ENCODE assay signal across 8 cellular contexts in genomic region chr18:62324917-62325805, GRCh38. TPM values are rescaled to one million over a fixed set of nuclear protein-coding genes. Genes with fewer than 3 reads are reported as not detected.
DNase-seq lines count a peak whose midpoint lies in the region; ATAC-seq and TF ChIP-seq lines count a peak whose summit lies in the region.

Gene TNFRSF11A (plus strand): TSS chr18:62325310. CDS start chr18:62325353, 43 bp downstream.

- no peak for TF ChIP-seq POLR2A in adrenal gland (IDR thresholded peaks at IDR 0.05)

- no peaks in the 10 kb centered on the region for H3F3A ChIP-seq in SU-DHL-6 (ENCODE audit: insufficient read depth)

- H3K27me3 ChIP-seq in SU-DHL-6 (ENCODE audit: low read length) (no peaks in the 10 kb centered on the region), adrenal gland (peaks cover 43% of the 10 kb centered on the region), iPS-20b (ENCODE audit: insufficient read depth, low read length) (peaks cover 80% of the 10 kb centered on the region)

- H3K4me1 ChIP-seq in adrenal gland (replicated peaks in 1 of 2), result peaks cover 9 to 19% of the 10 kb centered on the region in 2 donors
- H3K4me1 ChIP-seq in iPS-20b (ENCODE audit: insufficient read depth, low read length), result peaks cover 48% of the 10 kb centered on the region

- no peak within 1 kb of the TSS for H3K27ac ChIP-seq in SU-DHL-6 (ENCODE audit: low read depth, low read length)
- no peak within 1 kb of the TSS for H3K27ac ChIP-seq in adrenal gland
- H3K27ac ChIP-seq in iPS-20b (ENCODE audit: low read length), result no peak within 1 kb of the TSS

- H3K4me3 ChIP-seq in SU-DHL-6 (ENCODE audit: insufficient read depth, low read length, poor library complexity, severe bottlenecking), result peak within 1 kb of the TSS; percentile 4
- H3K4me3 ChIP-seq in adrenal gland, result peak within 1 kb of the TSS in 2 of 4 donors; percentile 10 to 62
- peak within 1 kb of the TSS; percentile 87 for H3K4me3 ChIP-seq in iPS-20b (ENCODE audit: low read length)

- H2AFZ ChIP-seq in SU-DHL-6 (ENCODE audit: low read depth, low read length, severe bottlenecking), result no peak within 1 kb of the TSS

- intact Hi-C loops in adrenal gland (cut with DNase I), result loop anchor here in 1 of 2 donors (10.0 kb wide), 1 partner anchor 260 kb away; no protein-coding TSS in a partner anchor

- H3K9me3 ChIP-seq in SU-DHL-6 (ENCODE audit: insufficient read depth, low read length), result no peaks in the 10 kb centered on the region
- no peaks in the 10 kb centered on the region for H3K9me3 ChIP-seq in adrenal gland (replicated peaks in 1 of 3)
- no peaks in the 10 kb centered on the region for H3K9me3 ChIP-seq in iPS-20b (ENCODE audit: insufficient read depth, low read depth, low read length)

- no peaks in the 10 kb centered on the region for H4K20me1 ChIP-seq in SU-DHL-6 (ENCODE audit: low read depth, low read length)

- ATAC-seq in GM19455 (IDR thresholded peaks at IDR 0.05; ENCODE audit: unreplicated experiment), result peak; percentile 68
- ATAC-seq in HG03565 (IDR thresholded peaks at IDR 0.05; ENCODE audit: unreplicated experiment), result peak; percentile 42

- H3K9me2 ChIP-seq in SU-DHL-6 (replicated peaks; ENCODE audit: insufficient read depth, low read length), result no peaks in the 10 kb centered on the region

- H3K36me3 ChIP-seq in SU-DHL-6 (ENCODE audit: low read length) (no peaks in the 10 kb centered on the region), adrenal gland (replicated peaks in 1 of 2) (no peaks in the 10 kb centered on the region), iPS-20b (ENCODE audit: insufficient read depth, low read depth, low read length) (no peaks in the 10 kb centered on the region)

- H3K4me2 ChIP-seq in SU-DHL-6 (ENCODE audit: low read depth, low read length, poor library complexity, severe bottlenecking), result peak within 1 kb of the TSS; percentile 30

- no peaks in the 10 kb centered on the region for H3K79me2 ChIP-seq in SU-DHL-6 (ENCODE audit: insufficient read depth, low read length)

- TF ChIP-seq CTCF in SU-DHL-6 (IDR thresholded peaks at IDR 0.05; ENCODE audit: insufficient read depth, low read length, poor library complexity, severe bottlenecking) (no peak), adrenal gland (IDR thresholded peaks at IDR 0.05) (peak in 2 of 6 experiments; percentile 25 to 30)

- H3K9ac ChIP-seq in SU-DHL-6 (ENCODE audit: low read length) (no peak within 1 kb of the TSS), iPS-20b (ENCODE audit: low read depth, low read length) (peak within 1 kb of the TSS; percentile 74; the same call in 1 of the 2 replicates)

- peak; percentile 55 for DNase-seq in COR-L47 (lab: John Stamatoyannopoulos, UW)
- DNase-seq in adrenal gland, result peak in 4 of 7 donors; percentile 37 to 48 (median 41)
- peak; percentile 54 to 71 for DNase-seq in stimulated activated CD4-positive, alpha-beta T cell treated with anti-CD3 and anti-CD28 coated beads, Interleukin-1b, Interleukin-23, amount 100 ng/mL, for 4 hours (ENCODE audit: low read depth in 2 of 2)
- DNase-seq in GF-D8 (lab: John Stamatoyannopoulos, UW), result no peak

- 0 to 2% (median 2%) methylated on average over 17 to 99 of the region's 99 CpGs for WGBS in adrenal gland, 4 donors

RNA-seq across cellular contexts. Expression of gene TNFRSF11A, which starts in this region (rescaled TPM):
- total RNA-seq in adrenal gland, result 10 to 100 TPM in 1 of 8 donors, 1 to 10 TPM in 7; 3.4 to 15.7 (median 6.0) TPM
- polyA plus RNA-seq in adrenal gland, result 1 to 10 TPM; 1.4 to 2.0 (median 1.8) TPM
